In the genomic region with DNA sequence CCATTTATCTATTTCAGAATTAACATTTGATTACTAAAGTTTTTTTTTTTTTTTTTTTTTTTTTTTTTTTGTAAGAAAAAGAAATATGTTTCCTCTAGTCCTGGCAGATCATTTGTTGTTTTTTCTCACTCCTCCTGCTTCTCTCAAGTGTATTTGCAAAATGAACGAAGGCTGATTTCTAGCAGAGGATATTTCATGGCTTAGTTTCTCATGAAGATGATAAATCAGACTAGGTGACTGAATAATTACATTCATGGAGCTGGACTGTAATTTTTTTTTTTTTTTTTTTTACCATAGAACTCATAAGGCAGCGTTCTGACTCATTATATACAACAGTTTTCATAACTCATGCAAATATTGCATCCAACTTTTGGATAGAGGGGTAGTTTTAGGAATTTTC, we compare ENCODE assay signal across 3 cellular contexts.
TF ChIP-seq lines count a peak whose summit lies in the region.

No MANE protein-coding gene starts in this region.

TF ChIP-seq in GM23338, 12 proteins besides CTCF, POLR2A, EP300 and RAD21:
- TF ChIP-seq JUNB (IDR thresholded peaks at IDR 0.05; ENCODE audit: unreplicated experiment) (no peak), ZNF114 (CRISPR knock-in tag; IDR thresholded peaks at IDR 0.05) (no peak), STAT1 (IDR thresholded peaks at IDR 0.05; ENCODE audit: unreplicated experiment) (no peak), EZH2 (IDR thresholded peaks at IDR 0.05; ENCODE audit: low read depth, unreplicated experiment) (no peak), NANOG (IDR thresholded peaks at IDR 0.05; ENCODE audit: borderline replicate concordance) (no peak), EZH2phosphoT487 (IDR thresholded peaks at IDR 0.05; ENCODE audit: unreplicated experiment) (no peak)

TF ChIP-seq in IMR-90, 13 proteins besides CTCF, POLR2A, EP300 and RAD21:
- TF ChIP-seq RFX5 (IDR thresholded peaks at IDR 0.05; ENCODE audit: low read depth, low read length) (no peak), CEBPB (IDR thresholded peaks at IDR 0.05; ENCODE audit: low read depth, low read length) (no peak), NFE2L2 (IDR thresholded peaks at IDR 0.05; ENCODE audit: low read depth, low read length) (no peak), FOS (IDR thresholded peaks at IDR 0.05; ENCODE audit: low read depth, low read length) (no peak), BHLHE40 (IDR thresholded peaks at IDR 0.05; ENCODE audit: low read depth, low read length) (no peak), MAFK (IDR thresholded peaks at IDR 0.05; ENCODE audit: low read depth, low read length) (no peak), RCOR1 (IDR thresholded peaks at IDR 0.05; ENCODE audit: insufficient replicate concordance, low read length) (no peak), MXI1 (IDR thresholded peaks at IDR 0.05; ENCODE audit: borderline replicate concordance, low read depth, low read length) (no peak), SMC3 (IDR thresholded peaks at IDR 0.05; ENCODE audit: low read depth, low read length) (no peak), MAZ (IDR thresholded peaks at IDR 0.05; ENCODE audit: borderline replicate concordance, low read depth, low read length) (no peak), CHD1 (IDR thresholded peaks at IDR 0.05; ENCODE audit: low read depth, low read length) (no peak)
- TF ChIP-seq, protein P1, sequence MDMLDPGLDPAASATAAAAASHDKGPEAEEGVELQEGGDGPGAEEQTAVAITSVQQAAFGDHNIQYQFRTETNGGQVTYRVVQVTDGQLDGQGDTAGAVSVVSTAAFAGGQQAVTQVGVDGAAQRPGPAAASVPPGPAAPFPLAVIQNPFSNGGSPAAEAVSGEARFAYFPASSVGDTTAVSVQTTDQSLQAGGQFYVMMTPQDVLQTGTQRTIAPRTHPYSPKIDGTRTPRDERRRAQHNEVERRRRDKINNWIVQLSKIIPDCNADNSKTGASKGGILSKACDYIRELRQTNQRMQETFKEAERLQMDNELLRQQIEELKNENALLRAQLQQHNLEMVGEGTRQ (IDR thresholded peaks at IDR 0.05; ENCODE audit: low read depth, low read length) = no peak
- TF ChIP-seq, protein P2, sequence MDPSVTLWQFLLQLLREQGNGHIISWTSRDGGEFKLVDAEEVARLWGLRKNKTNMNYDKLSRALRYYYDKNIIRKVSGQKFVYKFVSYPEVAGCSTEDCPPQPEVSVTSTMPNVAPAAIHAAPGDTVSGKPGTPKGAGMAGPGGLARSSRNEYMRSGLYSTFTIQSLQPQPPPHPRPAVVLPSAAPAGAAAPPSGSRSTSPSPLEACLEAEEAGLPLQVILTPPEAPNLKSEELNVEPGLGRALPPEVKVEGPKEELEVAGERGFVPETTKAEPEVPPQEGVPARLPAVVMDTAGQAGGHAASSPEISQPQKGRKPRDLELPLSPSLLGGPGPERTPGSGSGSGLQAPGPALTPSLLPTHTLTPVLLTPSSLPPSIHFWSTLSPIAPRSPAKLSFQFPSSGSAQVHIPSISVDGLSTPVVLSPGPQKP (IDR thresholded peaks at IDR 0.05; ENCODE audit: borderline replicate concordance, low read depth, low read length) = no peak

TF ChIP-seq in endothelial cell of umbilical vein, 7 proteins besides CTCF, POLR2A, EP300 and RAD21:
- TF ChIP-seq GATA2 (IDR thresholded peaks at IDR 0.05; ENCODE audit: insufficient read depth, insufficient read length, low read depth, low read length) (no peak), MAX (IDR thresholded peaks at IDR 0.05; ENCODE audit: insufficient read depth, insufficient read length) (no peak), EZH2 (IDR thresholded peaks at IDR 0.05; ENCODE audit: borderline replicate concordance, low read depth, low read length, severe bottlenecking) (no peak), FOS (IDR thresholded peaks at IDR 0.05; ENCODE audit: borderline replicate concordance, insufficient read depth, low read length) (no peak)
